In the genomic region with DNA sequence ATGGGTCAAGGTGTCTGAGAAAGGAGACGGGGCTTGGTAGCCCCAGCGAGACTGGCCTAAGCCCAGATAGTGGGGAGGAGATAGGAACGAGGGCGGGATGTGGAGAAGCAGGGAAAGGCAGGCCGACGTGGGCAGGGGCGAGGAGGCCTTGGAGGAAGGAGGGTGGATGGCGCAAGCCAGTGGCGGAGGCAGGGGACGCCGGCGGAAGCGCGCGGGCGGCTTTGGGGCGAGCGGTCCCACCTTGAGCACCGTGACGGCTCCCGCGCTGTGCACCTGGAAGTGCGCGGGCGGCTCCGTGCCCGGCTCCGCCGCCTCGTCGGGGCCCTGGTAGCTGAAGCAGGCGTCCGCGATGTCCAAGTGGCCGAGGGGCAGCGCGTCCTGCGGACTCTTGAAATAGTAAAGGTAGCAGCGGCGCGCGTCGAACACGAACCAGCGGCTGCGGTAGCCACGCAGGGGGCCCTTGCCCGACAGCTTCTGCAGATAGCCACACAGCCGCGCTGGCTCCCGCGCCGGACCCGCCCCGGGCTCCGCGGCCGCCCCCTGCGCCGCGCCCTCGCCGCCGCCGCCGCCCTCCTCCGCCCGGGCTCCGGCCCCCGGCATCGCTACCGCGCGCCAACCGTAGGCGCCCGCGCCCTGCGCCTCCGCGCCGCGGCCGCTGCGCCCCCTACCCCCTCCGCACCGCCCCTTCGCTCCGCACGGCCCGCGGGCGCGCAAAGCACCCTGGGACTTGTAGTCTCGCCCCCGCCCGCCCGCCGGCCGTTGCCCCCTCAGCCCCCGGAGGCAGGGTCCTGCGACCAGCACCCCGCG, we compare ENCODE assay signal across 8 cellular contexts. TPM values are rescaled to one million over a fixed set of nuclear protein-coding genes. Genes with fewer than 3 reads are reported as not detected.
A peak's percentile ranks its signal among the peaks of the same experiment; 100 is the strongest.
DNase-seq lines count a peak whose midpoint lies in the region; ATAC-seq lines count a peak whose summit lies in the region.

A gene (minus strand): TSS at position 659 of the 807 bp plus-strand sequence. CDS start 59 bp downstream, at position 600.

- H3K27me3 Mint-ChIP-seq in activated CD8-positive, alpha-beta memory T cell treated with anti-CD3 and anti-CD28 coated beads, Interleukin-2, amount 10 ng/mL, durations not matched to agents 7 days and 5 days, result no peaks in the 10 kb centered on the region

- no peaks in the 10 kb centered on the region for H3K9me3 Mint-ChIP-seq in activated CD8-positive, alpha-beta memory T cell treated with anti-CD3 and anti-CD28 coated beads, Interleukin-2, amount 10 ng/mL, durations not matched to agents 7 days and 5 days (ENCODE audit: low read depth)

- H3K27ac Mint-ChIP-seq in activated CD8-positive, alpha-beta memory T cell treated with anti-CD3 and anti-CD28 coated beads, Interleukin-2, amount 10 ng/mL, durations not matched to agents 7 days and 5 days, result peak within 1 kb of the TSS; percentile 94

- H3K4me1 Mint-ChIP-seq in activated CD8-positive, alpha-beta memory T cell treated with anti-CD3 and anti-CD28 coated beads, Interleukin-2, amount 10 ng/mL, durations not matched to agents 7 days and 5 days, result peaks cover 41% of the 10 kb centered on the region

- DNase-seq in NK-92 treated with Interleukin-12 subunit alpha and Interleukin-12 subunit beta, amount 100 ng/mL, for 24 hours (lab: John Stamatoyannopoulos, UW), result peak; percentile 66
- DNase-seq in NK-92 (lab: John Stamatoyannopoulos, UW; ENCODE audit: unreplicated experiment) (no peak), NCI-H69 (lab: John Stamatoyannopoulos, UW) (peak; percentile 78), midbrain (lab: John Stamatoyannopoulos, UW) (peak; percentile 72)
- peak; percentile 77 for DNase-seq in activated CD8-positive, alpha-beta memory T cell treated with anti-CD3 and anti-CD28 coated beads, Interleukin-2, amount 10 ng/mL, durations not matched to agents 7 days and 5 days
- DNase-seq in stimulated activated CD8-positive, alpha-beta memory T cell treated with anti-CD3 and anti-CD28 coated beads, Interleukin-2, amount 100 ng/mL, for 48 hours (ENCODE audit: low read depth in 2 of 2), result peak; percentile 61 to 68

- peaks cover 22% of the 10 kb centered on the region for H3K36me3 Mint-ChIP-seq in activated CD8-positive, alpha-beta memory T cell treated with anti-CD3 and anti-CD28 coated beads, Interleukin-2, amount 10 ng/mL, durations not matched to agents 7 days and 5 days

- CTCF ChIA-PET in activated CD8-positive, alpha-beta memory T cell treated with anti-CD3 and anti-CD28 coated beads, Interleukin-2, amount 10 ng/mL, durations not matched to agents 7 days and 5 days (lab: Charles Lee), result interaction anchor here (0.8 to 19.7 kb wide), 9 partner anchors 8 to 76 kb away, joined by 3 to 251 read pairs (median 4); no protein-coding TSS in a partner anchor

- peak; percentile 63 for ATAC-seq in HG03025 (IDR thresholded peaks at IDR 0.05; ENCODE audit: low FRiP score, unreplicated experiment)
- ATAC-seq in activated CD8-positive, alpha-beta memory T cell treated with anti-CD3 and anti-CD28 coated beads, Interleukin-2, amount 10 ng/mL, durations not matched to agents 7 days and 5 days, result peak; percentile 86

- H3K4me3 Mint-ChIP-seq in activated CD8-positive, alpha-beta memory T cell treated with anti-CD3 and anti-CD28 coated beads, Interleukin-2, amount 10 ng/mL, durations not matched to agents 7 days and 5 days, result peak within 1 kb of the TSS; percentile 100

- in situ Hi-C loops in endometrial microvascular endothelial cells (cut with HindIII; ENCODE audit: inconsistent ontology term, low pct_unique_long_range_greater_than_20kb, low sequenced_read_pairs), result no loop called here

RNA-seq across cellular contexts. Expression of the gene that starts here (rescaled TPM):
- 100 to 1,000 TPM; 118 to 135 TPM for total RNA-seq in activated CD8-positive, alpha-beta memory T cell treated with anti-CD3 and anti-CD28 coated beads, Interleukin-2, amount 10 ng/mL, durations not matched to agents 7 days and 5 days
- total RNA-seq in endometrial microvascular endothelial cells (ENCODE audit: inconsistent ontology term), result 61.0 TPM
